In genomic region chr20:62668441-62669027, GRCh38 we compare ENCODE assay signal across 8 cellular contexts. TPM values are rescaled to one million over a fixed set of nuclear protein-coding genes. Genes with fewer than 3 reads are reported as not detected.
DNase-seq lines count a peak whose midpoint lies in the region; ATAC-seq and TF ChIP-seq lines count a peak whose summit lies in the region.

No MANE protein-coding gene starts in this region.

- H2AFZ ChIP-seq in Loucy (ENCODE audit: low read length) (no peak overlapping the region), smooth muscle cell (ENCODE audit: low read depth) (peak overlapping the region; percentile 57)

- H3K27me3 ChIP-seq in Loucy (ENCODE audit: insufficient read depth, low read length, poor library complexity, severe bottlenecking): no peaks in the 10 kb centered on the region
- no peaks in the 10 kb centered on the region for H3K27me3 ChIP-seq in RWPE2 (ENCODE audit: insufficient read depth, poor library complexity, severe bottlenecking)
- H3K27me3 ChIP-seq in brain microvascular endothelial cell (replicated peaks): no peaks in the 10 kb centered on the region
- H3K27me3 ChIP-seq in smooth muscle cell (ENCODE audit: low read depth): no peaks in the 10 kb centered on the region

- H3K4me3 ChIP-seq in Loucy (ENCODE audit: low read length, poor library complexity, severe bottlenecking): no peak overlapping the region
- no peak overlapping the region for H3K4me3 ChIP-seq in RWPE2 (ENCODE audit: severe bottlenecking)
- H3K4me3 ChIP-seq in brain microvascular endothelial cell (ENCODE audit: low read depth, low read length): no peak overlapping the region
- no peak overlapping the region for H3K4me3 ChIP-seq in smooth muscle cell

- H3K79me2 ChIP-seq in Loucy (ENCODE audit: insufficient read depth, low read length) (no peaks in the 10 kb centered on the region), smooth muscle cell (ENCODE audit: low read depth) (no peaks in the 10 kb centered on the region)

- peak; percentile 75 for DNase-seq in G401 (ENCODE audit: low spot score)
- no peak for DNase-seq in RWPE2 (ENCODE audit: low spot score)
- peak; percentile 68 for DNase-seq in brain microvascular endothelial cell
- DNase-seq in hypothalamus (lab: John Stamatoyannopoulos, UW): peak in 47 of 51 donors; percentile 14 to 82 (median 60)
- DNase-seq in smooth muscle cell (lab: John Stamatoyannopoulos, UW; ENCODE audit: unreplicated experiment): peak; percentile 33

- ATAC-seq in RWPE2 (ENCODE audit: low read depth) (peak; percentile 56), HG03135 (IDR thresholded peaks at IDR 0.05; ENCODE audit: unreplicated experiment) (no peak), GM21786 (IDR thresholded peaks at IDR 0.05; ENCODE audit: unreplicated experiment) (no peak)

- H3K9ac ChIP-seq in Loucy (ENCODE audit: low read depth, low read length, poor library complexity, severe bottlenecking): no peak overlapping the region
- H3K9ac ChIP-seq in smooth muscle cell (ENCODE audit: low read depth): no peak overlapping the region

- H3K4me1 ChIP-seq in Loucy (ENCODE audit: insufficient read depth, low read length, poor library complexity, severe bottlenecking) (no peaks in the 10 kb centered on the region), RWPE2 (ENCODE audit: insufficient read depth, poor library complexity, severe bottlenecking) (peaks cover 12% of the 10 kb centered on the region), smooth muscle cell (ENCODE audit: low read depth) (no peaks in the 10 kb centered on the region)

- TF ChIP-seq CTCF in Loucy (conservative IDR thresholded peaks at IDR 0.05; ENCODE audit: low read length) (peak; percentile 80), RWPE2 (IDR thresholded peaks at IDR 0.05; ENCODE audit: poor library complexity, severe bottlenecking) (peak; percentile 99), brain microvascular endothelial cell (IDR thresholded peaks at IDR 0.05; ENCODE audit: low read depth, low read length, missing control alignments) (peak; percentile 91), smooth muscle cell (IDR thresholded peaks at IDR 0.05; ENCODE audit: borderline replicate concordance, insufficient read depth, poor library complexity, severe bottlenecking) (peak; percentile 84)

- no peaks in the 10 kb centered on the region for H4K20me1 ChIP-seq in Loucy (ENCODE audit: insufficient read depth, low read length, poor library complexity, severe bottlenecking)
- H4K20me1 ChIP-seq in smooth muscle cell (ENCODE audit: low read depth): no peaks in the 10 kb centered on the region

- H3K9me3 ChIP-seq in Loucy (ENCODE audit: insufficient read depth, low read depth, low read length): no peaks in the 10 kb centered on the region
- H3K9me3 ChIP-seq in RWPE2 (ENCODE audit: severe bottlenecking): no peaks in the 10 kb centered on the region
- H3K9me3 ChIP-seq in smooth muscle cell (replicated peaks; ENCODE audit: low read depth): no peaks in the 10 kb centered on the region

- no peak overlapping the region for H3K27ac ChIP-seq in RWPE2 (ENCODE audit: poor library complexity, severe bottlenecking)
- H3K27ac ChIP-seq in brain microvascular endothelial cell: no peak overlapping the region
- no peak overlapping the region for H3K27ac ChIP-seq in smooth muscle cell (ENCODE audit: low read depth)

- in situ Hi-C loops in G401 (cut with HindIII; ENCODE audit: low sequenced_read_pairs) (no loop called here), brain microvascular endothelial cell (cut with HindIII; ENCODE audit: low pct_ligation_motif_present, low sequenced_read_pairs) (no loop called here)

- peaks cover 28% of the 10 kb centered on the region; the same call in 1 of the 2 replicates for H3K36me3 ChIP-seq in Loucy (ENCODE audit: insufficient read depth, low read length)
- no peaks in the 10 kb centered on the region for H3K36me3 ChIP-seq in RWPE2 (ENCODE audit: low read depth)
- H3K36me3 ChIP-seq in brain microvascular endothelial cell (replicated peaks): no peaks in the 10 kb centered on the region
- H3K36me3 ChIP-seq in smooth muscle cell (ENCODE audit: low read depth): no peaks in the 10 kb centered on the region

- H3K4me2 ChIP-seq in Loucy (ENCODE audit: low read depth, low read length, poor library complexity, severe bottlenecking) (no peak overlapping the region), smooth muscle cell (no peak overlapping the region)

- H3K9me2 ChIP-seq in Loucy (replicated peaks; ENCODE audit: low read depth, low read length): no peaks in the 10 kb centered on the region

- H3F3A ChIP-seq in Loucy (ENCODE audit: low read depth) (no peaks in the 10 kb centered on the region), smooth muscle cell (ENCODE audit: low read depth) (no peaks in the 10 kb centered on the region)

- 58% methylated on average over 13 of the region's 13 CpGs for WGBS in smooth muscle cell (ENCODE audit: low lambda C conversion rate)

RNA-seq across cellular contexts. Expression of gene SLCO4A1, which starts 26.2 kb away (rescaled TPM):
- total RNA-seq in G401 (2014; rRNA removed; shearing (Covaris generic)): 9.2 and 10.3 TPM in 2 replicates
- total RNA-seq in smooth muscle cell: 0.18 and 0.81 TPM in 2 replicates
- 1.4 and 1.7 TPM in 2 replicates for polyA plus RNA-seq in smooth muscle cell

RNA-seq across cellular contexts. Expression of gene NTSR1, which starts 40.1 kb away (rescaled TPM):
- total RNA-seq in G401 (2014; rRNA removed; shearing (Covaris generic)): not detected in 2 replicates
- total RNA-seq in smooth muscle cell: 0.09 TPM in 1 of 2 replicates, not detected in the other
- polyA plus RNA-seq in smooth muscle cell: 0.28 TPM in 1 of 2 replicates, not detected in the other
